8 cellular contexts compared by ENCODE assay signal in genomic region chr9:133119461-133120342, GRCh38. TPM values are rescaled to one million over a fixed set of nuclear protein-coding genes. Genes with fewer than 3 reads are reported as not detected.
DNase-seq lines count a peak whose midpoint lies in the region; ATAC-seq, FAIRE-seq and TF ChIP-seq lines count a peak whose summit lies in the region.

No MANE protein-coding gene starts in this region.

- FAIRE-seq in GM12878 (lab: Jason Lieb, UNC), result no peak

- H3K27me3 ChIP-seq in GM12878 (replicated peaks in 1 of 2; ENCODE audit: control insufficient read depth in 2 of 2, insufficient read depth in 2 of 2, low read length in 1 of 2) (no peaks in the 10 kb centered on the region), right lobe of liver (no peaks in the 10 kb centered on the region), thyroid gland (no peaks in the 10 kb centered on the region), foreskin keratinocyte (peaks cover 9% of the 10 kb centered on the region)

- no peak for DNase-seq in activated T-cell treated with anti-CD3 and anti-CD28 coated beads, Interleukin-2, amount 50 U/mL, for 4 hours
- DNase-seq in activated T-cell treated with anti-CD3 and anti-CD28 coated beads, Interleukin-2, amount 50 U/mL, for 1 hour, result no peak
- no peak for DNase-seq in GM12878 (ENCODE audit: low read depth, low spot score)
- DNase-seq in right lobe of liver, result peak in 1 of 3 donors; percentile 53
- no peak for DNase-seq in thyroid gland
- DNase-seq in foreskin keratinocyte, result no peak
- no peak for DNase-seq in NCI-H1436 treated with DMSO at 0.1 percent for 48 hours (lab: John Stamatoyannopoulos, UW)

- H4K20me1 ChIP-seq in GM12878 (ENCODE audit: control insufficient read depth, insufficient read depth), result no peaks in the 10 kb centered on the region; the same call in 1 of the 2 replicates

- H3K9me3 Mint-ChIP-seq in activated T-cell treated with anti-CD3 and anti-CD28 coated beads, Interleukin-2, amount 50 U/mL, for 4 hours, result no peaks in the 10 kb centered on the region

- H3K4me3 ChIP-seq in GM12878, result peak overlapping the region; percentile 91; the same call in 1 of the 2 replicates
- peak overlapping the region in 2 of 3 donors; percentile 65 to 86 for H3K4me3 ChIP-seq in right lobe of liver
- peak overlapping the region in 1 of 3 donors; percentile 83 for H3K4me3 ChIP-seq in thyroid gland (replicated peaks in 1 of 3)

- no peak overlapping the region for H3K27ac ChIP-seq in GM12878 (ENCODE audit: control insufficient read depth, insufficient read depth)
- peak overlapping the region; percentile 31 to 79 (median 49) for H3K27ac ChIP-seq in right lobe of liver
- peak overlapping the region; percentile 31 to 92 (median 86) for H3K27ac ChIP-seq in thyroid gland
- no peak overlapping the region for H3K27ac ChIP-seq in foreskin keratinocyte

- RAD21 ChIA-PET in GM12878 (lab: Charles Lee; ENCODE audit: unreplicated experiment), result interaction anchor here (14.4 kb wide), 1 partner anchor 26 kb away, joined by 219 read pairs; no protein-coding TSS in a partner anchor

- in situ Hi-C loops in GM12878 (cut with MboI), result no loop called here

- H3K9ac ChIP-seq in GM12878 (ENCODE audit: control insufficient read depth, insufficient read depth, low read length), result peak overlapping the region; percentile 31

- H3K4me1 ChIP-seq in GM12878 (ENCODE audit: control insufficient read depth, insufficient read depth, low read length), result peaks cover 54% of the 10 kb centered on the region
- peaks cover 0 to 27% (median 6%) of the 10 kb centered on the region in 4 donors for H3K4me1 ChIP-seq in right lobe of liver
- peaks cover 57 to 81% of the 10 kb centered on the region in 2 donors for H3K4me1 ChIP-seq in thyroid gland
- no peaks in the 10 kb centered on the region for H3K4me1 ChIP-seq in foreskin keratinocyte

- H2AFZ ChIP-seq in GM12878 (ENCODE audit: control insufficient read depth, low read depth, low read length), result no peak overlapping the region

- peaks cover 56% of the 10 kb centered on the region for H3K79me2 ChIP-seq in GM12878 (ENCODE audit: control insufficient read depth, insufficient read depth, low read length)

- no peak for TF ChIP-seq POLR2A in GM12878 (IDR thresholded peaks at IDR 0.05; ENCODE audit: low read depth, low read length)
- TF ChIP-seq POLR2A in right lobe of liver (IDR thresholded peaks at IDR 0.05), result no peak
- TF ChIP-seq POLR2A in thyroid gland (IDR thresholded peaks at IDR 0.05), result no peak

- SMC1A ChIA-PET in GM12878 (lab: Charles Lee; ENCODE audit: uncharacterized antibody, unreplicated experiment), result interaction anchor here (1.8 to 2.5 kb wide), 2 partner anchors 14 to 24 kb away, joined by 11 to 15 read pairs; no protein-coding TSS in a partner anchor

- peak overlapping the region; percentile 82 for H3K4me2 ChIP-seq in GM12878 (ENCODE audit: control insufficient read depth, insufficient read depth)

- no peak for TF ChIP-seq EP300 in GM12878 (IDR thresholded peaks at IDR 0.05; ENCODE audit: borderline replicate concordance in 1 of 2, control insufficient read depth in 1 of 2, low read depth in 2 of 2, low read length in 2 of 2)

- H3K27me3 Mint-ChIP-seq in activated T-cell treated with anti-CD3 and anti-CD28 coated beads, Interleukin-2, amount 50 U/mL, for 4 hours (ENCODE audit: low read depth), result no peaks in the 10 kb centered on the region

- no peaks in the 10 kb centered on the region for H3K36me3 ChIP-seq in GM12878 (ENCODE audit: control insufficient read depth in 2 of 2, insufficient read depth in 2 of 2, low read length in 1 of 2)
- no peaks in the 10 kb centered on the region for H3K36me3 ChIP-seq in right lobe of liver
- H3K36me3 ChIP-seq in thyroid gland, result no peaks in the 10 kb centered on the region

- CTCF ChIA-PET in GM12878 (lab: Yijun Ruan, JAX), result interaction anchor here (0.6 to 22.5 kb wide), 5 partner anchors 13 to 66 kb away, joined by 3 to 401 read pairs (median 4); no protein-coding TSS in a partner anchor

- H3K36me3 Mint-ChIP-seq in activated T-cell treated with anti-CD3 and anti-CD28 coated beads, Interleukin-2, amount 50 U/mL, for 4 hours (ENCODE audit: insufficient read depth), result peaks cover 2% of the 10 kb centered on the region

- peaks cover 73% of the 10 kb centered on the region for H3K4me1 Mint-ChIP-seq in activated T-cell treated with anti-CD3 and anti-CD28 coated beads, Interleukin-2, amount 50 U/mL, for 4 hours (ENCODE audit: low read depth)

- POLR2A ChIA-PET in GM12878 (lab: Charles Lee), result interaction anchor here (0.6 to 4.0 kb wide), 3 partner anchors 14 to 95 kb away, joined by 4 to 18 read pairs (median 6); no protein-coding TSS in a partner anchor

- TSS peak; percentile 34 for BruUV-seq in GM12878 (replicated peaks; lab: Mats Ljungman, UMichigan)

- H3K9me3 ChIP-seq in GM12878 (replicated peaks; ENCODE audit: control insufficient read depth, insufficient read depth, low read length) (no peaks in the 10 kb centered on the region), right lobe of liver (no peaks in the 10 kb centered on the region), thyroid gland (no peaks in the 10 kb centered on the region)

- intact Hi-C loops in GM12878 (cut with micrococcal nuclease; ENCODE audit: unreplicated experiment) (no loop called here), right lobe of liver (cut with DNase I) (no loop called here), thyroid gland (cut with DNase I) (no loop called here)

- H3K4me3 Mint-ChIP-seq in activated T-cell treated with anti-CD3 and anti-CD28 coated beads, Interleukin-2, amount 50 U/mL, for 4 hours, result peak overlapping the region; percentile 76

- TF ChIP-seq RAD21 in GM12878 (IDR thresholded peaks at IDR 0.05; ENCODE audit: insufficient read depth, low read depth, low read length), result no peak

- 88% methylated on average over 24 of the region's 30 CpGs for WGBS in GM12878 (ENCODE audit: insufficient coverage, insufficient replicate concordance, low lambda C conversion rate, missing lambda C conversion rate)
- WGBS in right lobe of liver (ENCODE audit: insufficient coverage, low coverage, low lambda C conversion rate, missing lambda C conversion rate), result 33% methylated on average over 4 of the region's 30 CpGs
- WGBS in thyroid gland, 2 donors, result 50 to 52% methylated on average over 13 to 30 of the region's 30 CpGs

- TF ChIP-seq CTCF in GM12878 (IDR thresholded peaks at IDR 0.05 in 2 of 3, conservative IDR thresholded peaks at IDR 0.05 in 1 of 3; ENCODE audit: control insufficient read depth in 2 of 3, extremely low read depth in 1 of 3, insufficient read depth in 1 of 3, low read depth in 3 of 3, low read length in 3 of 3) (no peak), right lobe of liver (IDR thresholded peaks at IDR 0.05) (no peak), thyroid gland (IDR thresholded peaks at IDR 0.05) (no peak), foreskin keratinocyte (conservative IDR thresholded peaks at IDR 0.05) (no peak)

- no peak for ATAC-seq in activated T-cell treated with anti-CD3 and anti-CD28 coated beads, Interleukin-2, amount 50 U/mL, for 4 hours
- ATAC-seq in GM12878, result no peak
- ATAC-seq in right lobe of liver, result no peak
- ATAC-seq in HG03460 (IDR thresholded peaks at IDR 0.05; ENCODE audit: unreplicated experiment), result no peak
- no peak for ATAC-seq in foreskin keratinocyte

RNA-seq across cellular contexts. Expression of gene RALGDS, which starts 1.3 kb away (rescaled TPM):
- total RNA-seq in activated T-cell treated with anti-CD3 and anti-CD28 coated beads, Interleukin-2, amount 50 U/mL, for 4 hours, result 10 to 100 TPM; 43.2 to 46.7 (median 45.2) TPM
- total RNA-seq in GM12878 (2013; cell fraction: nucleolus; rRNA removed), result 87.1 and 89.7 TPM in 2 replicates
- 29.7 and 34.1 TPM in 2 replicates for total RNA-seq in GM12878 (2014; rRNA removed)
- total RNA-seq in GM12878 (2014; rRNA removed; fragmentation: Illumina TruSeq; extraction: Trizol), result 17.4 and 19.3 TPM in 2 replicates
- total RNA-seq in GM12878 (2021), result 30.1 and 33.3 TPM in 2 replicates
- 15.0 TPM for polyA plus RNA-seq in GM12878 (2011; ENCODE audit: low read depth)
- 33.7 and 48.6 TPM in 2 replicates for polyA plus RNA-seq in GM12878 (2011; rRNA removed)
- 56.3 and 59.0 TPM in 2 replicates for polyA plus RNA-seq in GM12878 (2011; cell fraction: cytosol; rRNA removed)
- polyA plus RNA-seq in GM12878 (2011; cell fraction: nucleus; rRNA removed), result 264 and 316 TPM in 2 replicates
- polyA plus RNA-seq in GM12878 (2012), result 22.6 and 37.4 TPM in 2 replicates
- 8.4 and 23.1 TPM in 2 replicates for polyA plus RNA-seq in GM12878 (2014; fragmentation: Illumina TruSeq; extraction: Trizol)
- polyA plus RNA-seq in GM12878 (2014; fragmentation: Nextera tagmentation; extraction: Ambion mirVana), result 1 to 10 TPM; 1.3 to 2.0 TPM
- 43.7 and 49.3 TPM in 2 replicates for polyA plus RNA-seq in GM12878 (2014; rRNA removed)
- 10 to 100 TPM in 1 of 2 experiments, 1 to 10 TPM in 1; 7.6 to 13.3 TPM for polyA plus RNA-seq in GM12878 (2016; fragmentation: Nextera tagmentation; extraction: Ambion mirVana)
- polyA minus RNA-seq in GM12878 (2011; rRNA and poly(A)+ RNA removed), result 22.2 and 36.1 TPM in 2 replicates
- 9.8 and 20.6 TPM in 2 replicates for polyA minus RNA-seq in GM12878 (2011; cell fraction: cytosol; rRNA and poly(A)+ RNA removed)
- 38.2 and 39.3 TPM in 2 replicates for polyA minus RNA-seq in GM12878 (2011; cell fraction: nucleus; rRNA and poly(A)+ RNA removed)
- total RNA-seq in right lobe of liver, result 10 to 100 TPM in 1 of 6 experiments, 1 to 10 TPM in 5; 4.3 to 19.8 (median 5.7) TPM
- 10 to 100 TPM; 32.2 to 55.3 (median 43.5) TPM for total RNA-seq in thyroid gland
- 15.9 and 18.0 TPM in 2 replicates for total RNA-seq in foreskin keratinocyte
- 11.9 and 12.7 TPM in 2 replicates for polyA plus RNA-seq in foreskin keratinocyte

RNA-seq across cellular contexts. Expression of gene GBGT1, which starts 44.0 kb away (rescaled TPM):
- 1 to 10 TPM; 3.0 to 3.3 (median 3.2) TPM for total RNA-seq in activated T-cell treated with anti-CD3 and anti-CD28 coated beads, Interleukin-2, amount 50 U/mL, for 4 hours
- total RNA-seq in GM12878 (2013; cell fraction: nucleolus; rRNA removed), result 19.1 and 27.5 TPM in 2 replicates
- total RNA-seq in GM12878 (2014; rRNA removed) (0.68 and 1.5 TPM in 2 replicates), GM12878 (2014; rRNA removed; fragmentation: Illumina TruSeq; extraction: Trizol) (0.45 and 0.74 TPM in 2 replicates), GM12878 (2021) (1.3 and 1.4 TPM in 2 replicates), right lobe of liver (1 to 10 TPM in 5 of 6 experiments, under 1 TPM in 1; 0.68 to 3.7 (median 1.9) TPM), thyroid gland (10 to 100 TPM; 21.4 to 45.0 (median 25.1) TPM), foreskin keratinocyte (1.7 and 3.0 TPM in 2 replicates)
- 0.30 TPM for polyA plus RNA-seq in GM12878 (2011; ENCODE audit: low read depth)
- polyA plus RNA-seq in GM12878 (2011; rRNA removed) (0.59 and 1.8 TPM in 2 replicates), GM12878 (2014; fragmentation: Illumina TruSeq; extraction: Trizol) (0.33 and 0.53 TPM in 2 replicates), GM12878 (2014; fragmentation: Nextera tagmentation; extraction: Ambion mirVana) (under 1 TPM; 0.08 to 0.11 TPM), GM12878 (2014; rRNA removed) (1.4 and 1.9 TPM in 2 replicates), GM12878 (2016; fragmentation: Nextera tagmentation; extraction: Ambion mirVana) (under 1 TPM; 0.12 to 0.28 TPM), foreskin keratinocyte (1.5 and 3.0 TPM in 2 replicates)
- 1.8 and 2.2 TPM in 2 replicates for polyA plus RNA-seq in GM12878 (2011; cell fraction: cytosol; rRNA removed)
- polyA plus RNA-seq in GM12878 (2011; cell fraction: nucleus; rRNA removed), result 5.1 and 5.4 TPM in 2 replicates
- polyA plus RNA-seq in GM12878 (2012), result 1.1 and 1.6 TPM in 2 replicates
- polyA minus RNA-seq in GM12878 (2011; rRNA and poly(A)+ RNA removed), result 3.3 and 4.6 TPM in 2 replicates
- 1.5 and 2.1 TPM in 2 replicates for polyA minus RNA-seq in GM12878 (2011; cell fraction: cytosol; rRNA and poly(A)+ RNA removed)
- polyA minus RNA-seq in GM12878 (2011; cell fraction: nucleus; rRNA and poly(A)+ RNA removed), result 4.8 and 6.5 TPM in 2 replicates

RNA-seq across cellular contexts. Expression of gene CEL, which starts 57.9 kb away (rescaled TPM):
- 1 to 10 TPM; 3.1 to 4.7 (median 3.9) TPM for total RNA-seq in activated T-cell treated with anti-CD3 and anti-CD28 coated beads, Interleukin-2, amount 50 U/mL, for 4 hours
- 0.29 and 0.64 TPM in 2 replicates for total RNA-seq in GM12878 (2013; cell fraction: nucleolus; rRNA removed)
- 0.23 and 0.27 TPM in 2 replicates for total RNA-seq in GM12878 (2014; rRNA removed)
- total RNA-seq in GM12878 (2014; rRNA removed; fragmentation: Illumina TruSeq; extraction: Trizol), result 0.36 and 0.41 TPM in 2 replicates
- total RNA-seq in GM12878 (2021), result 4.1 and 4.6 TPM in 2 replicates
- polyA plus RNA-seq in GM12878 (2011; ENCODE audit: low read depth), result 0.17 TPM
- polyA plus RNA-seq in GM12878 (2011; rRNA removed), result 0.04 and 0.15 TPM in 2 replicates
- polyA plus RNA-seq in GM12878 (2011; cell fraction: cytosol; rRNA removed), result 0.15 and 0.20 TPM in 2 replicates
- polyA plus RNA-seq in GM12878 (2011; cell fraction: nucleus; rRNA removed), result 1.3 and 2.2 TPM in 2 replicates
- 0.74 and 0.97 TPM in 2 replicates for polyA plus RNA-seq in GM12878 (2012)
- polyA plus RNA-seq in GM12878 (2014; fragmentation: Illumina TruSeq; extraction: Trizol), result 0.25 and 0.51 TPM in 2 replicates
- not detected for polyA plus RNA-seq in GM12878 (2014; fragmentation: Nextera tagmentation; extraction: Ambion mirVana)
- 0.80 and 1.2 TPM in 2 replicates for polyA plus RNA-seq in GM12878 (2014; rRNA removed)
- under 1 TPM; 0.05 to 0.15 TPM for polyA plus RNA-seq in GM12878 (2016; fragmentation: Nextera tagmentation; extraction: Ambion mirVana)
- polyA minus RNA-seq in GM12878 (2011; rRNA and poly(A)+ RNA removed), result 0.10 TPM in 1 of 2 replicates, not detected in the other
- 0.53 TPM in 1 of 2 replicates, not detected in the other for polyA minus RNA-seq in GM12878 (2011; cell fraction: cytosol; rRNA and poly(A)+ RNA removed)
- polyA minus RNA-seq in GM12878 (2011; cell fraction: nucleus; rRNA and poly(A)+ RNA removed), result 0.29 TPM in 1 of 2 replicates, not detected in the other
- under 1 TPM in 4 of 6 experiments, not detected in 2; 0.19 to 0.35 (median 0.26) TPM for total RNA-seq in right lobe of liver
- under 1 TPM in 3 of 4 donors, not detected in 1; 0.27 to 0.46 (median 0.33) TPM for total RNA-seq in thyroid gland
- 0.34 and 0.67 TPM in 2 replicates for total RNA-seq in foreskin keratinocyte
- polyA plus RNA-seq in foreskin keratinocyte, result 0.44 and 0.70 TPM in 2 replicates

Comparison
In these comparisons a context has a peak if more than half of its experiments do, and no peak if none do; other contexts are left out.
1. H3K27ac ChIP-seq: peak in right lobe of liver (3 of 3) and thyroid gland (3 of 3); none in GM12878 (single experiment) and foreskin keratinocyte (single experiment).